Comparison of ENCODE assay signal across 7 cellular contexts in the genomic region with DNA sequence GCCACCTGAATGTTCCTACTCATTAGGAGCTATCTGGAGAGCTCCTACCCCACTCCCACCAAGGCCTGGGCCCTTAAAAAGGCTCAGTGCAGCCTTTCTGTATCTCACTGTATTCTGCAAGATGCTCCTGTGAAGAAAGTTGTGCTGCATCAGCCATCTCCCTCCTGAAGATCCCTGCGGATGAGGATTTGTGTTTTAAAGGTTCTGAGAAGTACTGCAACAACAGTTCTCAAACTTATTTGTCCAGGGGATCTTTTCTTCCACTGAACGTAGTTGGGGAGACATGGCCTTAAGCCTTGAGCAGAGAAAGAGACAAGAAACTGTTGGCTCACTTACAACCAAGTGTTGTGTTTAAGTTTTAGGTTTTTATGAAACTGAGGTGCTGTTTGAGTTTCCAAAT. TPM values are rescaled to one million over a fixed set of nuclear protein-coding genes. Genes with fewer than 3 reads are reported as not detected.
DNase-seq lines count a peak whose midpoint lies in the region; ATAC-seq and TF ChIP-seq lines count a peak whose summit lies in the region.
"Not testable (repeated sequence)": the region's sequence is repeated elsewhere in the genome, so short reads cannot be mapped to it uniquely, and the experiment has no call there.

No MANE protein-coding gene starts in this region.

- 81 to 98% (median 84%) methylated on average over 2 of the region's 2 CpGs for WGBS in heart left ventricle, 4 donors
- WGBS in spleen, 5 donors = 78 to 93% (median 83%) methylated on average over 2 of the region's 2 CpGs

- POLR2A ChIA-PET in activated CD4-positive, alpha-beta memory T cell treated with anti-CD3 and anti-CD28 coated beads for 36 hours (lab: Charles Lee) = interaction anchor here (0.6 to 2.7 kb wide), 10 partner anchors 8 to 134 kb away, joined by 3 to 26 read pairs (median 5); a partner anchor contains a TSS

- H3K27ac ChIP-seq in GM23338 (ENCODE audit: low read depth) = peak overlapping the region; percentile 87
- H3K27ac ChIP-seq in SK-N-MC = peak overlapping the region; percentile 64; the same call in 1 of the 2 replicates
- peak overlapping the region in 7 of 12 donors; percentile 8 to 72 (median 49) for H3K27ac ChIP-seq in heart left ventricle
- H3K27ac ChIP-seq in spleen = peak overlapping the region in 5 of 8 donors; percentile 34 to 71 (median 60)

- CTCF ChIA-PET in activated CD4-positive, alpha-beta memory T cell treated with anti-CD3 and anti-CD28 coated beads for 36 hours (lab: Charles Lee) = interaction anchor here (0.9 to 3.3 kb wide), 11 partner anchors 9 to 134 kb away, joined by 3 to 14 read pairs (median 4); a partner anchor contains a TSS

- TF ChIP-seq CTCF in GM23338 (conservative IDR thresholded peaks at IDR 0.05; ENCODE audit: low read depth in 2 of 2); heart left ventricle (IDR thresholded peaks at IDR 0.05); spleen (IDR thresholded peaks at IDR 0.05 in 8 of 11, conservative IDR thresholded peaks at IDR 0.05 in 3 of 11): not testable (repeated sequence)

- not testable (repeated sequence) for H3K9me3 Mint-ChIP-seq in GM23338; activated CD4-positive, alpha-beta memory T cell treated with anti-CD3 and anti-CD28 coated beads for 36 hours; activated T-helper 17 cell treated with anti-CD3 and anti-CD28 coated beads, Interleukin-2, amount 50 U/mL, for 72 hours; activated naive CD8-positive, alpha-beta T cell treated with anti-CD3 and anti-CD28 coated beads, Interleukin-2, amount 50 U/mL, for 24 hours

- not testable (repeated sequence) for H3K9me3 ChIP-seq in SK-N-MC (ENCODE audit: low read depth, low read length); heart left ventricle; spleen

- H3K4me1 Mint-ChIP-seq in GM23338 = peaks cover 71% of the 10 kb centered on the region
- H3K4me1 Mint-ChIP-seq in activated CD4-positive, alpha-beta memory T cell treated with anti-CD3 and anti-CD28 coated beads for 36 hours (ENCODE audit: low read depth) = peaks cover 88% of the 10 kb centered on the region
- peaks cover 58% of the 10 kb centered on the region for H3K4me1 Mint-ChIP-seq in activated T-helper 17 cell treated with anti-CD3 and anti-CD28 coated beads, Interleukin-2, amount 50 U/mL, for 72 hours
- peaks cover 93% of the 10 kb centered on the region for H3K4me1 Mint-ChIP-seq in activated naive CD8-positive, alpha-beta T cell treated with anti-CD3 and anti-CD28 coated beads, Interleukin-2, amount 50 U/mL, for 24 hours

- H3K4me3 Mint-ChIP-seq in GM23338 = not testable (repeated sequence)
- H3K4me3 Mint-ChIP-seq in activated CD4-positive, alpha-beta memory T cell treated with anti-CD3 and anti-CD28 coated beads for 36 hours = peak overlapping the region; percentile 68
- peak overlapping the region; percentile 84 for H3K4me3 Mint-ChIP-seq in activated T-helper 17 cell treated with anti-CD3 and anti-CD28 coated beads, Interleukin-2, amount 50 U/mL, for 72 hours
- peak overlapping the region; percentile 69 for H3K4me3 Mint-ChIP-seq in activated naive CD8-positive, alpha-beta T cell treated with anti-CD3 and anti-CD28 coated beads, Interleukin-2, amount 50 U/mL, for 24 hours

- not testable (repeated sequence) for H3F3A ChIP-seq in GM23338 (replicated peaks; ENCODE audit: low read depth)

- not testable (repeated sequence) for DNase-seq in GM23338 (ENCODE audit: low spot score); SK-N-MC (ENCODE audit: low read depth, low spot score); activated CD4-positive, alpha-beta memory T cell treated with anti-CD3 and anti-CD28 coated beads for 36 hours; activated naive CD8-positive, alpha-beta T cell treated with anti-CD3 and anti-CD28 coated beads, Interleukin-2, amount 50 U/mL, for 24 hours; heart left ventricle; spleen

- not testable (repeated sequence) for H3K36me3 Mint-ChIP-seq in GM23338 (ENCODE audit: low read depth); activated CD4-positive, alpha-beta memory T cell treated with anti-CD3 and anti-CD28 coated beads for 36 hours; activated T-helper 17 cell treated with anti-CD3 and anti-CD28 coated beads, Interleukin-2, amount 50 U/mL, for 72 hours (ENCODE audit: low read depth)
- H3K36me3 Mint-ChIP-seq in activated naive CD8-positive, alpha-beta T cell treated with anti-CD3 and anti-CD28 coated beads, Interleukin-2, amount 50 U/mL, for 24 hours (ENCODE audit: low read depth) = peaks cover 13% of the 10 kb centered on the region

- not testable (repeated sequence) for H3K9ac ChIP-seq in SK-N-MC (ENCODE audit: insufficient read length)

- not testable (repeated sequence) for H3K36me3 ChIP-seq in GM23338 (ENCODE audit: insufficient read depth); SK-N-MC (ENCODE audit: insufficient read depth, low read length); heart left ventricle; spleen

- TF ChIP-seq POLR2A in heart left ventricle (IDR thresholded peaks at IDR 0.05); spleen (IDR thresholded peaks at IDR 0.05): not testable (repeated sequence)

- not testable (repeated sequence) for H3K4me3 ChIP-seq in GM23338, SK-N-MC, heart left ventricle, spleen

- H3K9me2 ChIP-seq in GM23338 (ENCODE audit: insufficient read depth) = not testable (repeated sequence)

- ATAC-seq in GM23338; activated T-helper 17 cell treated with anti-CD3 and anti-CD28 coated beads, Interleukin-2, amount 50 U/mL, for 72 hours (replicated peaks); activated naive CD8-positive, alpha-beta T cell treated with anti-CD3 and anti-CD28 coated beads, Interleukin-2, amount 50 U/mL, for 24 hours; heart left ventricle: not testable (repeated sequence)

- not testable (repeated sequence) for H3K27me3 ChIP-seq in GM23338 (ENCODE audit: insufficient read depth); heart left ventricle; spleen (replicated peaks in 1 of 7)

- not testable (repeated sequence) for H3K27me3 Mint-ChIP-seq in GM23338 (ENCODE audit: insufficient read depth, low read depth, poor library complexity); activated CD4-positive, alpha-beta memory T cell treated with anti-CD3 and anti-CD28 coated beads for 36 hours; activated T-helper 17 cell treated with anti-CD3 and anti-CD28 coated beads, Interleukin-2, amount 50 U/mL, for 72 hours; activated naive CD8-positive, alpha-beta T cell treated with anti-CD3 and anti-CD28 coated beads, Interleukin-2, amount 50 U/mL, for 24 hours

- peak overlapping the region; percentile 93 for H3K27ac Mint-ChIP-seq in GM23338
- peak overlapping the region; percentile 90 for H3K27ac Mint-ChIP-seq in activated CD4-positive, alpha-beta memory T cell treated with anti-CD3 and anti-CD28 coated beads for 36 hours
- peak overlapping the region; percentile 94 for H3K27ac Mint-ChIP-seq in activated T-helper 17 cell treated with anti-CD3 and anti-CD28 coated beads, Interleukin-2, amount 50 U/mL, for 72 hours
- H3K27ac Mint-ChIP-seq in activated naive CD8-positive, alpha-beta T cell treated with anti-CD3 and anti-CD28 coated beads, Interleukin-2, amount 50 U/mL, for 24 hours = peak overlapping the region; percentile 93

- H3K79me2 ChIP-seq in GM23338 (replicated peaks; ENCODE audit: insufficient read depth) = peaks cover 99% of the 10 kb centered on the region

- not testable (repeated sequence) for H2AFZ ChIP-seq in GM23338

- intact Hi-C loops in activated CD4-positive, alpha-beta memory T cell treated with anti-CD3 and anti-CD28 coated beads for 36 hours (cut with micrococcal nuclease) = loop anchor here (1.0 to 5.0 kb wide), 4 partner anchors 9 to 591 kb away; a partner anchor contains a TSS
- intact Hi-C loops in heart left ventricle (cut with DNase I) = loop anchor here in 2 of 10 donors (5.0 to 10.0 kb wide), 2 partner anchors 36 to 49 kb away; no protein-coding TSS in a partner anchor
- intact Hi-C loops in spleen (cut with DNase I; ENCODE audit: low total_unique reads) = not testable (repeated sequence)

- H3K4me2 ChIP-seq in GM23338 = peak overlapping the region; percentile 64

- H4K20me1 ChIP-seq in GM23338 (replicated peaks; ENCODE audit: insufficient read depth) = not testable (repeated sequence)

- peaks cover 63% of the 10 kb centered on the region for H3K4me1 ChIP-seq in GM23338 (ENCODE audit: insufficient read depth)
- peaks cover 0 to 58% (median 17%) of the 10 kb centered on the region in 12 donors for H3K4me1 ChIP-seq in heart left ventricle
- peaks cover 0 to 70% (median 44%) of the 10 kb centered on the region in 6 donors for H3K4me1 ChIP-seq in spleen

RNA-seq across cellular contexts. Expression of a gene that starts 9.6 kb away (rescaled TPM):
- total RNA-seq in GM23338 (2014; rRNA removed; shearing (Covaris generic)) = 35.6 and 53.2 TPM in 2 replicates
- polyA plus RNA-seq in GM23338 (2016; fragmentation: Nextera tagmentation; extraction: Ambion mirVana) (7.8 and 8.5 TPM in 2 replicates), heart left ventricle (1 to 10 TPM; 6.3 to 8.0 TPM), spleen (10 to 100 TPM in 2 of 3 donors, 1 to 10 TPM in 1; 6.4 to 24.0 (median 12.0) TPM)
- 10 to 100 TPM; 55.0 to 60.8 TPM for total RNA-seq in activated CD4-positive, alpha-beta memory T cell treated with anti-CD3 and anti-CD28 coated beads for 36 hours
- total RNA-seq in activated T-helper 17 cell treated with anti-CD3 and anti-CD28 coated beads, Interleukin-2, amount 50 U/mL, for 72 hours = 10 to 100 TPM; 46.1 to 52.6 TPM
- total RNA-seq in heart left ventricle (10 to 100 TPM in 3 of 9 donors, 1 to 10 TPM in 6; 6.1 to 31.1 (median 7.5) TPM), spleen (100 to 1,000 TPM in 1 of 7 donors, 10 to 100 TPM in 6; 35.2 to 100 (median 58.7) TPM)
